Comparison of ENCODE assay signal across 31 cellular contexts in genomic region chr5:125249400-125249799, GRCh38.
"Had no signal": no experiment of that assay in that cellular context is flagged by ENCODE, and none has a peak within 500 bp of the region (broad histone marks: within the 10 kb centered on the region; RNA-seq: fewer than 3 reads in every experiment).

No MANE protein-coding gene starts in this region.

- H3K4me3 Mint-ChIP-seq: activated CD4-positive, alpha-beta memory T cell treated with anti-CD3 and anti-CD28 coated beads for 36 hours; activated CD4-positive, alpha-beta T cell treated with anti-CD3 and anti-CD28 coated beads for 36 hours; activated CD4-positive, alpha-beta T cell treated with anti-CD3 and anti-CD28 coated beads, Interleukin-2, amount 10 ng/mL, durations not matched to agents 24 days and 14 days; activated CD8-positive, alpha-beta memory T cell treated with anti-CD3 and anti-CD28 coated beads, Interleukin-2, amount 10 ng/mL, durations not matched to agents 7 days and 5 days; activated CD8-positive, alpha-beta T cell treated with anti-CD3 and anti-CD28 coated beads, Interleukin-2, amount 10 ng/mL, durations not matched to agents 7 days and 5 days; activated naive CD4-positive, alpha-beta T cell treated with anti-CD3 and anti-CD28 coated beads for 36 hours; activated naive CD4-positive, alpha-beta T cell treated with anti-CD3 and anti-CD28 coated beads, Interleukin-2, amount 50 U/mL, for 24 hours; activated naive CD8-positive, alpha-beta T cell treated with anti-CD3 and anti-CD28 coated beads for 36 hours; activated naive CD8-positive, alpha-beta T cell treated with anti-CD3 and anti-CD28 coated beads, Interleukin-2, amount 50 U/mL, for 24 hours; activated T-helper 1 cell treated with anti-CD3 and anti-CD28 coated beads, Interleukin-12 subunit alpha, Interleukin-12 subunit beta, Interleukin-2, Interleukin-4 antibody, amounts not matched to agents 30 ng/mL and 10 ng/mL and 1 ng/mL, durations not matched to agents 14 hours and 24 hours and 36 hours; central memory CD8-positive, alpha-beta T cell; dendritic cell treated with granulocyte-macrophage colony-stimulating factor and Interleukin-4, amounts not matched to agents 40 ng/mL and 50 ng/mL, for 4 days; endodermal cell had no signal

- H3K9me3 ChIP-seq: adrenal gland had no signal

- ATAC-seq: activated CD4-positive, alpha-beta T cell treated with anti-CD3 and anti-CD28 coated beads for 36 hours; activated CD8-positive, alpha-beta memory T cell treated with anti-CD3 and anti-CD28 coated beads, Interleukin-2, amount 10 ng/mL, durations not matched to agents 7 days and 5 days; activated CD8-positive, alpha-beta T cell treated with anti-CD3 and anti-CD28 coated beads, Interleukin-2, amount 10 ng/mL, durations not matched to agents 7 days and 5 days; activated naive CD8-positive, alpha-beta T cell treated with anti-CD3 and anti-CD28 coated beads, Interleukin-2, amount 50 U/mL, for 24 hours; esophagus mucosa had no signal

- H3K36me3 Mint-ChIP-seq: activated CD4-positive, alpha-beta memory T cell treated with anti-CD3 and anti-CD28 coated beads for 36 hours; activated CD8-positive, alpha-beta memory T cell treated with anti-CD3 and anti-CD28 coated beads, Interleukin-2, amount 10 ng/mL, durations not matched to agents 7 days and 5 days; activated naive CD4-positive, alpha-beta T cell treated with anti-CD3 and anti-CD28 coated beads, Interleukin-2, amount 50 U/mL, for 24 hours; activated naive CD8-positive, alpha-beta T cell treated with anti-CD3 and anti-CD28 coated beads for 36 hours had no signal

- H3K27me3 Mint-ChIP-seq: activated CD4-positive, alpha-beta memory T cell treated with anti-CD3 and anti-CD28 coated beads for 36 hours; activated CD4-positive, alpha-beta T cell treated with anti-CD3 and anti-CD28 coated beads for 36 hours; activated CD4-positive, alpha-beta T cell treated with anti-CD3 and anti-CD28 coated beads, Interleukin-2, amount 10 ng/mL, durations not matched to agents 24 days and 14 days; activated CD8-positive, alpha-beta memory T cell treated with anti-CD3 and anti-CD28 coated beads, Interleukin-2, amount 10 ng/mL, durations not matched to agents 7 days and 5 days; activated naive CD4-positive, alpha-beta T cell treated with anti-CD3 and anti-CD28 coated beads, Interleukin-2, amount 50 U/mL, for 24 hours; activated naive CD8-positive, alpha-beta T cell treated with anti-CD3 and anti-CD28 coated beads, Interleukin-2, amount 50 U/mL, for 24 hours; central memory CD8-positive, alpha-beta T cell; dendritic cell treated with granulocyte-macrophage colony-stimulating factor and Interleukin-4, amounts not matched to agents 40 ng/mL and 50 ng/mL, for 4 days had no signal

- H3K36me3 ChIP-seq: adrenal gland, brain microvascular endothelial cell had no signal

- H3K4me3 ChIP-seq: adrenal gland, coronary artery, dorsolateral prefrontal cortex had no signal

- DNase-seq: activated CD4-positive, alpha-beta memory T cell treated with anti-CD3 and anti-CD28 coated beads for 36 hours; activated CD4-positive, alpha-beta T cell treated with anti-CD3 and anti-CD28 coated beads for 36 hours; activated CD4-positive, alpha-beta T cell treated with anti-CD3 and anti-CD28 coated beads, Interleukin-2, amount 10 ng/mL, durations not matched to agents 24 days and 14 days; activated CD4-positive, CD25-positive, alpha-beta regulatory T cell; activated CD4-positive, CD25-positive, alpha-beta regulatory T cell treated with anti-CD3 and anti-CD28 coated beads, Interleukin-2, amount 50 U/mL, for 72 hours; activated CD8-positive, alpha-beta memory T cell treated with anti-CD3 and anti-CD28 coated beads, Interleukin-2, amount 10 ng/mL, durations not matched to agents 7 days and 5 days; activated CD8-positive, alpha-beta memory T cell treated with anti-CD3 and anti-CD28 coated beads, Interleukin-2, amount 50 U/mL, for 4 hours; activated CD8-positive, alpha-beta T cell treated with anti-CD3 and anti-CD28 coated beads, Interleukin-2, amount 10 ng/mL, durations not matched to agents 7 days and 5 days; activated effector memory CD4-positive, alpha-beta T cell treated with anti-CD3 and anti-CD28 coated beads, Interleukin-2, amount 50 U/mL, for 16 hours; activated naive CD4-positive, alpha-beta T cell treated with anti-CD3 and anti-CD28 coated beads for 36 hours; activated naive CD8-positive, alpha-beta T cell treated with anti-CD3 and anti-CD28 coated beads for 36 hours; activated naive CD8-positive, alpha-beta T cell treated with anti-CD3 and anti-CD28 coated beads, Interleukin-2, amount 50 U/mL, for 24 hours; activated T-cell treated with anti-CD3 and anti-CD28 coated beads, Interleukin-2, amount 50 U/mL, for 1 hour; activated T-cell treated with anti-CD3 and anti-CD28 coated beads, Interleukin-2, amount 50 U/mL, for 48 hours; adrenal gland; amygdala; aorta; brain microvascular endothelial cell; dorsolateral prefrontal cortex; effector memory CD4-positive, alpha-beta T cell; endodermal cell; foreskin fibroblast; head of caudate nucleus; T-helper 2 cell had no signal

- H3K4me1 Mint-ChIP-seq: activated CD4-positive, alpha-beta T cell treated with anti-CD3 and anti-CD28 coated beads for 36 hours; activated CD4-positive, alpha-beta T cell treated with anti-CD3 and anti-CD28 coated beads, Interleukin-2, amount 10 ng/mL, durations not matched to agents 24 days and 14 days; activated CD8-positive, alpha-beta memory T cell treated with anti-CD3 and anti-CD28 coated beads, Interleukin-2, amount 10 ng/mL, durations not matched to agents 7 days and 5 days; activated naive CD4-positive, alpha-beta T cell treated with anti-CD3 and anti-CD28 coated beads, Interleukin-2, amount 50 U/mL, for 24 hours; activated naive CD8-positive, alpha-beta T cell treated with anti-CD3 and anti-CD28 coated beads for 36 hours; activated naive CD8-positive, alpha-beta T cell treated with anti-CD3 and anti-CD28 coated beads, Interleukin-2, amount 50 U/mL, for 24 hours; central memory CD8-positive, alpha-beta T cell; endodermal cell had no signal

- H3K27me3 ChIP-seq: adrenal gland, brain microvascular endothelial cell, dorsolateral prefrontal cortex had no signal

- H3K27ac Mint-ChIP-seq: activated CD4-positive, alpha-beta memory T cell treated with anti-CD3 and anti-CD28 coated beads for 36 hours; activated CD4-positive, alpha-beta T cell treated with anti-CD3 and anti-CD28 coated beads for 36 hours; activated CD4-positive, alpha-beta T cell treated with anti-CD3 and anti-CD28 coated beads, Interleukin-2, amount 10 ng/mL, durations not matched to agents 24 days and 14 days; activated CD8-positive, alpha-beta memory T cell treated with anti-CD3 and anti-CD28 coated beads, Interleukin-2, amount 10 ng/mL, durations not matched to agents 7 days and 5 days; activated CD8-positive, alpha-beta T cell treated with anti-CD3 and anti-CD28 coated beads, Interleukin-2, amount 10 ng/mL, durations not matched to agents 7 days and 5 days; activated naive CD4-positive, alpha-beta T cell treated with anti-CD3 and anti-CD28 coated beads for 36 hours; activated naive CD4-positive, alpha-beta T cell treated with anti-CD3 and anti-CD28 coated beads, Interleukin-2, amount 50 U/mL, for 24 hours; activated naive CD8-positive, alpha-beta T cell treated with anti-CD3 and anti-CD28 coated beads for 36 hours; activated naive CD8-positive, alpha-beta T cell treated with anti-CD3 and anti-CD28 coated beads, Interleukin-2, amount 50 U/mL, for 24 hours; activated T-helper 1 cell treated with anti-CD3 and anti-CD28 coated beads, Interleukin-12 subunit alpha, Interleukin-12 subunit beta, Interleukin-2, Interleukin-4 antibody, amounts not matched to agents 30 ng/mL and 10 ng/mL and 1 ng/mL, durations not matched to agents 14 hours and 24 hours and 36 hours; activated T-helper 2 cell treated with anti-CD3 and anti-CD28 coated beads, Interferon-gamma antibody, Interleukin-2, Interleukin-4, amounts not matched to agents 10 μg/mL and 5 μg/mL and 100 μg/mL, durations not matched to agents 14 hours and 24 hours and 36 hours; dendritic cell treated with granulocyte-macrophage colony-stimulating factor and Interleukin-4, amounts not matched to agents 40 ng/mL and 50 ng/mL, for 4 days; endodermal cell had no signal

- H3K27ac ChIP-seq: adrenal gland, brain microvascular endothelial cell, coronary artery, dorsolateral prefrontal cortex had no signal

- H3K4me1 ChIP-seq: adrenal gland had no signal
